18 cellular contexts compared by ENCODE assay signal in the genomic region with DNA sequence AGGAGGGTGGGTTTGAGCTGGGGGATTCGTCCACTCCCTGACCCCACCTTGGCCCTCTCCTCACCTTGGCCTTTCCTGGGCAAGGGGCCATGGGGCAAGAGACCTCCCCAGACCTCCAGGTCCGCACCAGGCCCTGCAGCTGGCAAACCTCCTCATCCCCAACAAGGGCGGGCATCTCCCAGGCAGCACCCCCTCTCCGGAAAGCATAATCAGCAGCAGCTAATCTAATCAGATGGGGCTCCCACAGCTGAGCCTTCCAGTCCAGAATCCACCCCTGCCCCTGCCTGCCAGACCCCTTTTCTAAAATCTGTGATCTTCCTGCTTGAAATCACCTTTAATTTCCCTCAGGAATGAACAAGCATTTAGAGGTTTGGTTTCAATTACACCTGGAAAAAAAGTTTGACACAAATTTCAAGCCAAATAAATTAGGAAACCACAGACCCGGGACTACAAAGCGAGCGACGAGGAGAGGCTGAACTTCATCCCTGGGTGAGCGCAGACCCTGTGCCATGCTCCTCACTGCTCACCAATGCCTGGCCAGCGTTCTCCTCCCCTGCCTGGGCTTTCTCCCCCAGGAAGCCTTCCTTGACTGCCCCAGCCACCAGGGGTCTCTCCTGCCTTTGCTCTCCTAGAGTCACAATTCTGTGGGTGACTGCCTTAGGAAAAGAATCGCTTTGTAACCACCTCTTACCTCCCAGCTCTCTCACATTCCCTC.
A peak's percentile ranks its signal among the peaks of the same experiment; 100 is the strongest.
DNase-seq lines count a peak whose midpoint lies in the region; ATAC-seq and TF ChIP-seq lines count a peak whose summit lies in the region.
"Had no signal": no experiment of that assay in that cellular context is flagged by ENCODE, and none has a peak within 500 bp of the region (broad histone marks: within the 10 kb centered on the region; RNA-seq: fewer than 3 reads in every experiment).

No MANE protein-coding gene starts in this region.

- BruUV-seq in Caco-2 (replicated peaks; lab: Mats Ljungman, UMichigan) (no TSS peak), Panc1 (replicated peaks; lab: Mats Ljungman, UMichigan) (no TSS peak)

- H3K36me3 ChIP-seq in Caco-2 (ENCODE audit: control insufficient read depth, insufficient read depth, low read length) (no peaks in the 10 kb centered on the region), Panc1 (ENCODE audit: control insufficient read depth, insufficient read depth, low read length) (no peaks in the 10 kb centered on the region)
- H3K36me3 ChIP-seq: vagina had no signal

- no peak overlapping the region for H3K4me3 Mint-ChIP-seq in Caco-2 (ENCODE audit: unreplicated experiment)
- H3K4me3 Mint-ChIP-seq: stimulated activated naive CD8-positive, alpha-beta T cell treated with anti-CD3 and anti-CD28 coated beads, Interleukin-15, Interleukin-2, amounts not matched to agents 100 ng/mL and 50 ng/mL, for 24 hours had no signal

- H3K4me1 ChIP-seq in Caco-2: peaks cover 40% of the 10 kb centered on the region
- H3K4me1 ChIP-seq in Panc1 (ENCODE audit: control insufficient read depth, insufficient read depth, low read length): no peaks in the 10 kb centered on the region
- H3K4me1 ChIP-seq: vagina had no signal

- CTCF ChIA-PET in Caco-2 (lab: Charles Lee): interaction anchor here (0.8 to 1.3 kb wide), 2 partner anchors 143 to 421 kb away, joined by 3 to 7 read pairs; partner anchors contain the start of gene MYCN
- CTCF ChIA-PET in Panc1 (lab: Charles Lee): no interaction called here

- ATAC-seq in Panc1 (no peak), HG03521 (IDR thresholded peaks at IDR 0.05; ENCODE audit: unreplicated experiment) (no peak)

- peaks cover 25% of the 10 kb centered on the region for H3K4me1 Mint-ChIP-seq in Caco-2 (ENCODE audit: low read depth, unreplicated experiment)

- no peaks in the 10 kb centered on the region for H3K27me3 Mint-ChIP-seq in Caco-2 (ENCODE audit: insufficient read depth, unreplicated experiment)
- H3K27me3 Mint-ChIP-seq: stimulated activated naive CD8-positive, alpha-beta T cell treated with anti-CD3 and anti-CD28 coated beads, Interleukin-15, Interleukin-2, amounts not matched to agents 100 ng/mL and 50 ng/mL, for 24 hours had no signal

- POLR2A ChIA-PET in Caco-2 (lab: Charles Lee) (no interaction called here), Panc1 (lab: Charles Lee) (no interaction called here)

- intact Hi-C loops in Caco-2 (cut with micrococcal nuclease; ENCODE audit: unreplicated experiment): loop anchor here (1.0 to 5.0 kb wide), 5 partner anchors 95 to 710 kb away; no protein-coding TSS in a partner anchor
- intact Hi-C loops in Panc1 (cut with micrococcal nuclease; ENCODE audit: unreplicated experiment): no loop called here

- H3K27me3 ChIP-seq in Caco-2 (replicated peaks; ENCODE audit: control insufficient read depth, insufficient read depth, low read length) (no peaks in the 10 kb centered on the region), Panc1 (ENCODE audit: control insufficient read depth, insufficient read depth, low read length) (no peaks in the 10 kb centered on the region; the same call in 1 of the 2 replicates)
- H3K27me3 ChIP-seq: vagina had no signal

- H3K4me3 ChIP-seq in Caco-2 (ENCODE audit: low read depth, low read length) (no peak overlapping the region), Panc1 (ENCODE audit: low read depth in 2 of 2, low read length in 2 of 2) (no peak overlapping the region)
- H3K4me3 ChIP-seq: dorsolateral prefrontal cortex, vagina had no signal

- H3K9me3 ChIP-seq in Caco-2: no peaks in the 10 kb centered on the region
- no peaks in the 10 kb centered on the region for H3K9me3 ChIP-seq in Panc1 (ENCODE audit: control insufficient read depth, insufficient read depth, low read depth, low read length)
- H3K9me3 ChIP-seq: vagina had no signal

- TF ChIP-seq CTCF in Caco-2 (IDR thresholded peaks at IDR 0.05; ENCODE audit: insufficient read depth in 1 of 2, low read depth in 1 of 2, low read length in 1 of 2, severe bottlenecking in 1 of 2, unreplicated experiment in 1 of 2) (peak; percentile 62 to 66), GM13977 (IDR thresholded peaks at IDR 0.05; ENCODE audit: extremely low read depth, insufficient read depth, missing control alignments) (peak; percentile 14), Panc1 (IDR thresholded peaks at IDR 0.05) (peak; percentile 45; the same call in 1 of the 2 replicates)

- DNase-seq in Caco-2 (peak; percentile 67 to 70), GM13977 (ENCODE audit: low spot score) (no peak), Panc1 (ENCODE audit: low read depth, low spot score) (no peak), kidney glomerular epithelial cell (lab: John Stamatoyannopoulos, UW) (peak; percentile 40), NCI-H446 treated with DMSO at 0.1 percent for 48 hours (lab: John Stamatoyannopoulos, UW) (no peak), cerebellar cortex (ENCODE audit: low spot score) (no peak), AG20443 (ENCODE audit: low spot score) (no peak)
- DNase-seq: activated CD8-positive, alpha-beta memory T cell treated with anti-CD3 and anti-CD28 coated beads for 24 hours; activated gamma-delta T cell treated with Interleukin-2 at 50 U/mL for 16 hours; C1 segment of cervical spinal cord; GDM1; hypothalamus; MV-4-11; NCI-H446 had no signal

- H3K27ac Mint-ChIP-seq in Caco-2 (ENCODE audit: unreplicated experiment): peak overlapping the region; percentile 6
- H3K27ac Mint-ChIP-seq: stimulated activated naive CD8-positive, alpha-beta T cell treated with anti-CD3 and anti-CD28 coated beads, Interleukin-15, Interleukin-2, amounts not matched to agents 100 ng/mL and 50 ng/mL, for 24 hours had no signal

- H3K9me3 Mint-ChIP-seq in Caco-2 (ENCODE audit: unreplicated experiment): no peaks in the 10 kb centered on the region
- H3K9me3 Mint-ChIP-seq: stimulated activated naive CD8-positive, alpha-beta T cell treated with anti-CD3 and anti-CD28 coated beads, Interleukin-15, Interleukin-2, amounts not matched to agents 100 ng/mL and 50 ng/mL, for 24 hours had no signal

- no peak overlapping the region for H3K27ac ChIP-seq in Panc1 (ENCODE audit: low read length)
- H3K27ac ChIP-seq: vagina had no signal

- H3K36me3 Mint-ChIP-seq in Caco-2 (ENCODE audit: insufficient read depth, unreplicated experiment): peaks cover 5% of the 10 kb centered on the region

- in situ Hi-C loops in GM13977 (cut with MboI; ENCODE audit: low pct_unique_long_range_greater_than_20kb, low sequenced_read_pairs, unreplicated experiment): no loop called here
- in situ Hi-C loops in Panc1 (cut with HindIII; ENCODE audit: low pct_unique_long_range_greater_than_20kb, low sequenced_read_pairs): no loop called here

Comparison
In these comparisons a context has a peak if more than half of its experiments do, and no peak if none do; other contexts are left out.
1. DNase-seq: peak in Caco-2 (2 of 2) and kidney glomerular epithelial cell (single experiment); none in GM13977 (single experiment), Panc1 (single experiment), NCI-H446 treated with DMSO at 0.1 percent for 48 hours (single experiment), cerebellar cortex (single experiment) and AG20443 (single experiment).
2. CTCF ChIP-seq: peak in every context shown above with its lines; median percentile 64 in Caco-2; 45 in Panc1; 14 in GM13977.